ENCODE assay signal across 12 cellular contexts in genomic region chr9:127829205-127829935, GRCh38. TPM values are rescaled to one million over a fixed set of nuclear protein-coding genes. Genes with fewer than 3 reads are reported as not detected.
A peak's percentile ranks its signal among the peaks of the same experiment; 100 is the strongest.
DNase-seq lines count a peak whose midpoint lies in the region; ATAC-seq, FAIRE-seq and TF ChIP-seq lines count a peak whose summit lies in the region.
"Had no signal": no experiment of that assay in that cellular context is flagged by ENCODE, and none has a peak within 500 bp of the region (broad histone marks: within the 10 kb centered on the region; RNA-seq: fewer than 3 reads in every experiment).

No MANE protein-coding gene starts in this region.

- no peak for DNase-seq in RWPE1 (ENCODE audit: low spot score)
- no peak for DNase-seq in kidney
- no peak for DNase-seq in prostate gland (ENCODE audit: low spot score)
- no peak for DNase-seq in medulla oblongata (ENCODE audit: extremely low spot score)
- DNase-seq in mesenteric fat pad (ENCODE audit: low spot score): no peak
- DNase-seq: activated B cell treated with CpG ODN at 0.5 μM for 24 hours; activated T-cell treated with anti-CD3 and anti-CD28 coated beads, Interleukin-2, amount 50 U/mL, for 48 hours; NCI-H1417 treated with DMSO at 0.1 percent for 48 hours had no signal

- CTCF ChIA-PET in RWPE1 (lab: Yijun Ruan, JAX): interaction anchor here (1.1 kb wide), 1 partner anchor 40 kb away, joined by 3 read pairs; no protein-coding TSS in a partner anchor

- H3K4me1 ChIP-seq in ACC112 (ENCODE audit: control insufficient read depth, insufficient read depth, low read length, unreplicated experiment): peaks cover 38% of the 10 kb centered on the region
- peaks cover 8 to 29% of the 10 kb centered on the region in 2 donors for H3K4me1 ChIP-seq in kidney (ENCODE audit: control insufficient read depth in 1 of 2, insufficient read depth in 1 of 2, low read depth in 1 of 2, low read length in 2 of 2)
- no peaks in the 10 kb centered on the region for H3K4me1 ChIP-seq in prostate gland (replicated peaks)

- peaks cover 24% of the 10 kb centered on the region for H3K36me3 ChIP-seq in ACC112 (ENCODE audit: insufficient read depth, low read length)
- peaks cover 6 to 14% of the 10 kb centered on the region in 2 donors for H3K36me3 ChIP-seq in kidney (ENCODE audit: control insufficient read depth in 1 of 2, insufficient read depth in 2 of 2, low read length in 2 of 2)
- no peaks in the 10 kb centered on the region for H3K36me3 ChIP-seq in prostate gland

- no peak for TF ChIP-seq CTCF in RWPE1 (conservative IDR thresholded peaks at IDR 0.05; ENCODE audit: low read depth)
- no peak for TF ChIP-seq CTCF in kidney (IDR thresholded peaks at IDR 0.05; ENCODE audit: borderline replicate concordance, extremely low read depth, insufficient read depth)
- TF ChIP-seq CTCF in prostate gland (IDR thresholded peaks at IDR 0.05): no peak

- intact Hi-C loops in kidney (cut with DNase I): no loop called here
- intact Hi-C loops in prostate gland (cut with DNase I): no loop called here

- H3K27me3 ChIP-seq in ACC112 (ENCODE audit: insufficient read depth, low read length) (no peaks in the 10 kb centered on the region), prostate gland (replicated peaks; ENCODE audit: insufficient read depth) (no peaks in the 10 kb centered on the region)

- FAIRE-seq in kidney (lab: Jason Lieb, UNC): no peak

- TF ChIP-seq POLR2A in prostate gland (IDR thresholded peaks at IDR 0.05): no peak

- no peak for ATAC-seq in GM18498 (IDR thresholded peaks at IDR 0.05; ENCODE audit: unreplicated experiment)
- no peak for ATAC-seq in HG02759 (IDR thresholded peaks at IDR 0.05; ENCODE audit: unreplicated experiment)

- H2AFZ ChIP-seq in ACC112 (ENCODE audit: low read length, unreplicated experiment): no peak overlapping the region

- no peaks in the 10 kb centered on the region for H3K9me3 ChIP-seq in kidney (ENCODE audit: control insufficient read depth in 1 of 2, low read length in 2 of 2)
- H3K9me3 ChIP-seq in prostate gland: no peaks in the 10 kb centered on the region

- H3K9ac ChIP-seq in kidney (ENCODE audit: low read length in 2 of 2): no peak overlapping the region

- H3K27ac ChIP-seq in ACC112 (ENCODE audit: low read depth, low read length) (peak overlapping the region; percentile 56), RWPE1 (peak overlapping the region; percentile 17), kidney (ENCODE audit: low read depth in 2 of 2, low read length in 2 of 2) (peak overlapping the region; percentile 26 to 80), prostate gland (peak overlapping the region; percentile 57)
- H3K27ac ChIP-seq: epithelial cell of prostate had no signal

- H3K79me2 ChIP-seq in ACC112 (ENCODE audit: control insufficient read depth, insufficient read depth, low read length, unreplicated experiment): peaks cover 43% of the 10 kb centered on the region

- 89% methylated on average over 6 of the region's 6 CpGs for WGBS in prostate gland

- H3K4me3 ChIP-seq in ACC112 (ENCODE audit: low read depth, low read length): no peak overlapping the region
- no peak overlapping the region for H3K4me3 ChIP-seq in kidney (ENCODE audit: low read length in 2 of 2)
- H3K4me3 ChIP-seq in prostate gland: no peak overlapping the region

- POLR2A ChIA-PET in RWPE1 (lab: Yijun Ruan, JAX; ENCODE audit: low non-redundant PET): interaction anchor here (0.7 kb wide), 1 partner anchor 40 kb away, joined by 3 read pairs; no protein-coding TSS in a partner anchor

RNA-seq across cellular contexts. Expression of gene ENG, which starts 25.1 kb away (rescaled TPM):
- 135 TPM for total RNA-seq in kidney
- 158 TPM for polyA plus RNA-seq in kidney (ENCODE audit: insufficient read depth, low read depth, low replicate concordance)
- 100 to 1,000 TPM in 1 of 2 donors, 10 to 100 TPM in 1; 24.3 to 336 TPM for total RNA-seq in prostate gland
- 243 TPM for total RNA-seq in mesenteric fat pad

RNA-seq across cellular contexts. Expression of gene FPGS, which starts 26.7 kb away (rescaled TPM):
- total RNA-seq in kidney (77.2 TPM), prostate gland (100 to 1,000 TPM; 117 TPM), mesenteric fat pad (108 TPM)
- 44.0 TPM for polyA plus RNA-seq in kidney (ENCODE audit: insufficient read depth, low read depth, low replicate concordance)

RNA-seq across cellular contexts. Expression of gene CDK9, which starts 43.5 kb away (rescaled TPM):
- total RNA-seq in kidney (93.5 TPM), prostate gland (100 to 1,000 TPM in 1 of 2 donors, 10 to 100 TPM in 1; 60.3 to 130 TPM), mesenteric fat pad (105 TPM)
- 45.2 TPM for polyA plus RNA-seq in kidney (ENCODE audit: insufficient read depth, low read depth, low replicate concordance)

RNA-seq across cellular contexts. Expression of gene AK1, which starts 48.1 kb away (rescaled TPM):
- total RNA-seq in kidney (77.9 TPM), prostate gland (100 to 1,000 TPM in 1 of 2 donors, 10 to 100 TPM in 1; 22.2 to 123 TPM), mesenteric fat pad (68.3 TPM)
- polyA plus RNA-seq in kidney (ENCODE audit: insufficient read depth, low read depth, low replicate concordance): 185 TPM

RNA-seq across cellular contexts. Expression of gene SH2D3C, which starts 50.9 kb away (rescaled TPM):
- total RNA-seq in kidney: 27.7 TPM
- polyA plus RNA-seq in kidney (ENCODE audit: insufficient read depth, low read depth, low replicate concordance): 13.7 TPM
- total RNA-seq in prostate gland: 10 to 100 TPM in 1 of 2 donors, 1 to 10 TPM in 1; 5.5 to 11.4 TPM
- total RNA-seq in mesenteric fat pad: 28.1 TPM
